Comparison of ENCODE assay signal across 5 cellular contexts in genomic region chr13:64774915-64775314, GRCh38.
"Had no signal": no experiment of that assay in that cellular context is flagged by ENCODE, and none has a peak within 500 bp of the region (broad histone marks: within the 10 kb centered on the region; RNA-seq: fewer than 3 reads in every experiment).

No MANE protein-coding gene starts in this region.

- H2AFZ ChIP-seq: GM23338 had no signal

- H3K4me3 ChIP-seq: GM23338, K562 had no signal

- H3K4me2 ChIP-seq: GM23338 had no signal

- DNase-seq: H9, HCEC 1CT, IMR-90 had no signal
